ENCODE assay signal across 19 cellular contexts in genomic region chr15:85464471-85464870, GRCh38.
DNase-seq lines count a peak whose midpoint lies in the region; ATAC-seq, FAIRE-seq and TF ChIP-seq lines count a peak whose summit lies in the region.
"Had no signal": no experiment of that assay in that cellular context is flagged by ENCODE, and none has a peak within 500 bp of the region (broad histone marks: within the 10 kb centered on the region; RNA-seq: fewer than 3 reads in every experiment).

No MANE protein-coding gene starts in this region.

- no peak for ATAC-seq in stimulated activated effector memory CD8-positive, alpha-beta T cell treated with anti-CD3 and anti-CD28 coated beads, Interleukin-12 subunit alpha, Interleukin-12 subunit beta, amount 100 ng/mL, for 72 hours
- ATAC-seq in GM18502 (IDR thresholded peaks at IDR 0.05; ENCODE audit: poor library complexity, unreplicated experiment) (no peak), body of pancreas (no peak)

- peak overlapping the region in 1 of 5 experiments; percentile 55 for H3K4me3 Mint-ChIP-seq in brain
- H3K4me3 Mint-ChIP-seq in stimulated activated effector memory CD8-positive, alpha-beta T cell treated with anti-CD3 and anti-CD28 coated beads, Interleukin-12 subunit alpha, Interleukin-12 subunit beta, amount 100 ng/mL, for 72 hours: no peak overlapping the region
- H3K4me3 Mint-ChIP-seq: CD4-positive, alpha-beta T cell; HFFc6 had no signal

- H3K27ac ChIP-seq in OCI-LY1 (ENCODE audit: low read depth, low read length, poor library complexity, severe bottlenecking) (peak overlapping the region; percentile 73), right atrium auricular region (peak overlapping the region; percentile 58 to 72), body of pancreas (no peak overlapping the region)
- H3K27ac ChIP-seq: KMS-11, PC-9 had no signal

- H3K79me2 ChIP-seq in OCI-LY1 (ENCODE audit: insufficient read depth, low read length): peaks cover 54% of the 10 kb centered on the region

- TF ChIP-seq POLR2A in body of pancreas (IDR thresholded peaks at IDR 0.05): no peak

- H3K4me3 ChIP-seq in OCI-LY1 (ENCODE audit: low read depth, low read length, poor library complexity, severe bottlenecking): no peak overlapping the region
- H3K4me3 ChIP-seq in right atrium auricular region: no peak overlapping the region
- H3K4me3 ChIP-seq in body of pancreas: no peak overlapping the region
- H3K4me3 ChIP-seq: PC-9 had no signal

- intact Hi-C loops in body of pancreas (cut with DNase I): no loop called here

- DNase-seq in right atrium auricular region (ENCODE audit: low spot score) (no peak), D721Med (ENCODE audit: insufficient read length, low spot score) (no peak), body of pancreas (no peak)
- no peak for DNase-seq in stimulated activated effector memory CD8-positive, alpha-beta T cell treated with anti-CD3 and anti-CD28 coated beads, Interleukin-12 subunit alpha, Interleukin-12 subunit beta, amount 100 ng/mL, for 72 hours (ENCODE audit: low spot score in 2 of 2)
- DNase-seq: BE2C; Calu3; CD4-positive, alpha-beta T cell; HFFc6; NCI-H1048; NCI-H1436 treated with DMSO at 0.1 percent for 48 hours; NCI-H2029 treated with DMSO at 0.1 percent for 48 hours; NCI-H2171 treated with DMSO at 0.1 percent for 48 hours; NCI-H748 treated with DMSO at 0.1 percent for 48 hours; PC-9 had no signal

- peaks cover 12% of the 10 kb centered on the region for H3K36me3 Mint-ChIP-seq in brain
- peaks cover 11% of the 10 kb centered on the region for H3K36me3 Mint-ChIP-seq in stimulated activated effector memory CD8-positive, alpha-beta T cell treated with anti-CD3 and anti-CD28 coated beads, Interleukin-12 subunit alpha, Interleukin-12 subunit beta, amount 100 ng/mL, for 72 hours

- no peak overlapping the region; the same call in 1 of the 2 replicates for H3K9ac ChIP-seq in OCI-LY1 (ENCODE audit: low read length)
- H3K9ac ChIP-seq: KMS-11 had no signal

- H2AFZ ChIP-seq in OCI-LY1 (ENCODE audit: low read length): no peak overlapping the region
- H2AFZ ChIP-seq: PC-9 had no signal

- H4K20me1 ChIP-seq in OCI-LY1 (ENCODE audit: insufficient read depth, low read length): peaks cover 3% of the 10 kb centered on the region; the same call in 1 of the 2 replicates

- H3K9me3 Mint-ChIP-seq in brain: peaks cover 0 to 7% (median 3%) of the 10 kb centered on the region in 5 experiments
- no peaks in the 10 kb centered on the region for H3K9me3 Mint-ChIP-seq in stimulated activated effector memory CD8-positive, alpha-beta T cell treated with anti-CD3 and anti-CD28 coated beads, Interleukin-12 subunit alpha, Interleukin-12 subunit beta, amount 100 ng/mL, for 72 hours
- H3K9me3 Mint-ChIP-seq: CD4-positive, alpha-beta T cell; HFFc6 had no signal

- H3K4me1 ChIP-seq in OCI-LY1 (ENCODE audit: insufficient read depth, low read length, severe bottlenecking) (peaks cover 79% of the 10 kb centered on the region), right atrium auricular region (peaks cover 0 to 53% of the 10 kb centered on the region in 2 donors), body of pancreas (peaks cover 2% of the 10 kb centered on the region)

- FAIRE-seq in D721Med (lab: Jason Lieb, UNC): no peak
- FAIRE-seq: H54 had no signal

- no peaks in the 10 kb centered on the region for H3K27me3 ChIP-seq in OCI-LY1 (ENCODE audit: insufficient read depth, low read length)
- no peaks in the 10 kb centered on the region for H3K27me3 ChIP-seq in right atrium auricular region
- H3K27me3 ChIP-seq in body of pancreas: no peaks in the 10 kb centered on the region
- H3K27me3 ChIP-seq: BE2C had no signal

- peaks cover 48% of the 10 kb centered on the region for H3K4me1 Mint-ChIP-seq in brain
- peaks cover 51% of the 10 kb centered on the region for H3K4me1 Mint-ChIP-seq in stimulated activated effector memory CD8-positive, alpha-beta T cell treated with anti-CD3 and anti-CD28 coated beads, Interleukin-12 subunit alpha, Interleukin-12 subunit beta, amount 100 ng/mL, for 72 hours

- TF ChIP-seq CTCF in OCI-LY1 (IDR thresholded peaks at IDR 0.05; ENCODE audit: low read length): no peak
- no peak for TF ChIP-seq CTCF in brain (conservative IDR thresholded peaks at IDR 0.05)
- no peak for TF ChIP-seq CTCF in right atrium auricular region (IDR thresholded peaks at IDR 0.05)
- TF ChIP-seq CTCF in D721Med (IDR thresholded peaks at IDR 0.05; ENCODE audit: insufficient read depth, missing control alignments): no peak
- no peak for TF ChIP-seq CTCF in body of pancreas (IDR thresholded peaks at IDR 0.05)

- H3K27ac Mint-ChIP-seq in brain: peak overlapping the region in 3 of 5 experiments; percentile 79 to 92 (median 90)
- peak overlapping the region; percentile 51 for H3K27ac Mint-ChIP-seq in stimulated activated effector memory CD8-positive, alpha-beta T cell treated with anti-CD3 and anti-CD28 coated beads, Interleukin-12 subunit alpha, Interleukin-12 subunit beta, amount 100 ng/mL, for 72 hours
- H3K27ac Mint-ChIP-seq: CD4-positive, alpha-beta T cell; HFFc6 had no signal

- H3F3A ChIP-seq in OCI-LY1 (ENCODE audit: insufficient read depth, low read length): no peaks in the 10 kb centered on the region

- 78% methylated on average over 3 of the region's 3 CpGs for WGBS in body of pancreas, 2 donors

- no peak overlapping the region for H3K4me2 ChIP-seq in OCI-LY1 (ENCODE audit: low read length)
- H3K4me2 ChIP-seq: KMS-11, PC-9 had no signal

- no peaks in the 10 kb centered on the region for H3K27me3 Mint-ChIP-seq in brain
- H3K27me3 Mint-ChIP-seq: CD4-positive, alpha-beta T cell had no signal

- H3K9me3 ChIP-seq in OCI-LY1 (ENCODE audit: low read length) (no peaks in the 10 kb centered on the region), right atrium auricular region (no peaks in the 10 kb centered on the region), body of pancreas (no peaks in the 10 kb centered on the region)
- H3K9me3 ChIP-seq: BE2C had no signal

- H3K9me2 ChIP-seq in OCI-LY1 (ENCODE audit: low read depth, low read length): no peaks in the 10 kb centered on the region

- H3K36me3 ChIP-seq in OCI-LY1 (ENCODE audit: insufficient read depth, low read length): no peaks in the 10 kb centered on the region
- no peaks in the 10 kb centered on the region for H3K36me3 ChIP-seq in right atrium auricular region
- H3K36me3 ChIP-seq in body of pancreas (replicated peaks in 1 of 2; ENCODE audit: insufficient read depth in 1 of 2, low read depth in 2 of 2): no peaks in the 10 kb centered on the region
- H3K36me3 ChIP-seq: BE2C had no signal

Comparison
In these comparisons a context has a peak if more than half of its experiments do, and no peak if none do; other contexts are left out.
1. H3K27ac ChIP-seq: peak in OCI-LY1 (single experiment) and right atrium auricular region (2 of 2); none in body of pancreas (0 of 4).